25 cellular contexts compared by ENCODE assay signal in the genomic region with DNA sequence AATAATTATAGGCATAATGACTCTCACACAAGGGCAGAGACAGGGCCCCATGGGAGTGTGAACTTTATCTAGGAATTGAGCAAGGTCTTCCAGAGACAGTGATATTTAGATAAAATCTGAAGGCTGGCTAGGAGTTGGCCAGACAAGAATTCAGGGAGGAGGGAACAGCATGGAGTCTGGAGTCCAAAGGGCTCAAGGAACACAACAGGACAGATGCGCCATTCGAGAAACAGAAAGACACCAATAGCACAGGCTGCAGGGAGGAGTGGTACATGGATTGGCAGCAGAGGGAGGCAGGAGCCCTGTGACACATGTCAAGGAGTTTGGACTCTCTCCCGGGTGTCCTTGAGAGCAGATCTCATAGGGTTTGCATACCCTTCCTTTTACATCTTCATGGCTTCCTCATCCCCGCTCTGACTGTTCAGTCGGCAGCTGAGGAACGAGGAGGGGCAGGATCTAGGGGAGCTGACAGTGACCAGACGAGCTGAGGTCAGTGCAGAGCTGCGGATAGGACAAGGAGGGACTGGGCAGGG.
A peak's percentile ranks its signal among the peaks of the same experiment; 100 is the strongest.
DNase-seq lines count a peak whose midpoint lies in the region; ATAC-seq, FAIRE-seq and TF ChIP-seq lines count a peak whose summit lies in the region.
"Had no signal": no experiment of that assay in that cellular context is flagged by ENCODE, and none has a peak within 500 bp of the region (broad histone marks: within the 10 kb centered on the region; RNA-seq: fewer than 3 reads in every experiment).

No MANE protein-coding gene starts in this region.

- TF ChIP-seq EP300 in HepG2 (IDR thresholded peaks at IDR 0.05; ENCODE audit: low read depth in 2 of 2, low read length in 2 of 2) = peak in 1 of 2 experiments; percentile 6; a peak in 1 of 4 replicates
- TF ChIP-seq EP300 in HepG2 (CRISPR knock-in tag; IDR thresholded peaks at IDR 0.05; ENCODE audit: borderline replicate concordance) = no peak

- intact Hi-C loops in cardiac septum (cut with DNase I) (no loop called here), left ventricle myocardium inferior (cut with micrococcal nuclease) (no loop called here), HepG2 (cut with micrococcal nuclease; ENCODE audit: unreplicated experiment) (no loop called here)

- peaks cover 77% of the 10 kb centered on the region for H3K27me3 ChIP-seq in left ventricle myocardium inferior (ENCODE audit: low read depth)
- no peaks in the 10 kb centered on the region for H3K27me3 ChIP-seq in Peyer's patch
- no peaks in the 10 kb centered on the region for H3K27me3 ChIP-seq in HepG2 (ENCODE audit: control insufficient read depth in 1 of 2, insufficient read depth in 2 of 2, low read length in 2 of 2)
- H3K27me3 ChIP-seq: BLaER1 treated with 17β-estradiol and CSF1 and Interleukin-3, amounts not matched to agents 10 nM and 100 nM had no signal

- H3K36me3 Mint-ChIP-seq in activated T-cell treated with anti-CD3 and anti-CD28 coated beads, Interleukin-2, amount 50 U/mL, for 4 hours (ENCODE audit: insufficient read depth) = no peaks in the 10 kb centered on the region
- H3K36me3 Mint-ChIP-seq: T-cell had no signal

- peak; percentile 21 for FAIRE-seq in HepG2 (lab: Jason Lieb, UNC)
- FAIRE-seq: A204.1, G401.6, H54, RCC 7860 had no signal

- CTCF ChIA-PET in HepG2 (lab: Yijun Ruan, JAX; ENCODE audit: low intra/inter-chr PET ratio, low total read pairs) = no interaction called here

- no peak overlapping the region for H3K27ac ChIP-seq in left ventricle myocardium inferior (replicated peaks)
- peak overlapping the region in 2 of 4 donors; percentile 55 to 79 for H3K27ac ChIP-seq in Peyer's patch
- no peak overlapping the region for H3K27ac ChIP-seq in HepG2 (ENCODE audit: extremely low read length, insufficient read depth, low read length)
- H3K27ac ChIP-seq: BLaER1 treated with 17β-estradiol and CSF1 and Interleukin-3, amounts not matched to agents 10 nM and 100 nM had no signal

- H3K9me3 ChIP-seq in left ventricle myocardium inferior (replicated peaks) = no peaks in the 10 kb centered on the region
- H3K9me3 ChIP-seq in Peyer's patch = no peaks in the 10 kb centered on the region
- no peaks in the 10 kb centered on the region for H3K9me3 ChIP-seq in HepG2 (ENCODE audit: low read length)

- peaks cover 5% of the 10 kb centered on the region for H3K4me1 ChIP-seq in left ventricle myocardium inferior
- H3K4me1 ChIP-seq in Peyer's patch = peaks cover 0 to 15% (median 0%) of the 10 kb centered on the region in 4 donors
- H3K4me1 ChIP-seq in HepG2 (ENCODE audit: insufficient read depth, low read length) = peaks cover 40% of the 10 kb centered on the region

- no peak overlapping the region for H3K4me3 Mint-ChIP-seq in activated T-cell treated with anti-CD3 and anti-CD28 coated beads, Interleukin-2, amount 50 U/mL, for 4 hours
- H3K4me3 Mint-ChIP-seq: CD4-positive, alpha-beta T cell; T-cell had no signal

- peak overlapping the region; percentile 86 for H3K4me2 ChIP-seq in HepG2 (ENCODE audit: low read depth, low read length)
- H3K4me2 ChIP-seq: BLaER1 treated with 17β-estradiol and CSF1 and Interleukin-3, amounts not matched to agents 10 nM and 100 nM had no signal

- 1% methylated on average over 4 of the region's 8 CpGs for WGBS in HepG2 (ENCODE audit: low lambda C conversion rate)

- no TSS peak for BruUV-seq in HepG2 (replicated peaks; lab: Mats Ljungman, UMichigan)

- no peak overlapping the region for H3K4me3 ChIP-seq in left ventricle myocardium inferior
- H3K4me3 ChIP-seq in Peyer's patch = no peak overlapping the region
- H3K4me3 ChIP-seq in HepG2 (replicated peaks in 1 of 3; ENCODE audit: insufficient read depth in 1 of 3, low read depth in 2 of 3, low read length in 3 of 3) = peak overlapping the region in 2 of 3 experiments; percentile 2 to 7; a peak in 2 of 6 replicates
- H3K4me3 ChIP-seq: BLaER1 treated with 17β-estradiol and CSF1 and Interleukin-3, amounts not matched to agents 10 nM and 100 nM had no signal

- POLR2A ChIA-PET in HepG2 (lab: Yijun Ruan, JAX) = interaction anchor here (1.9 to 2.4 kb wide), 4 partner anchors 11 to 161 kb away, joined by 6 to 26 read pairs (median 16); a partner anchor contains a TSS

- H4K20me1 ChIP-seq in HepG2 (ENCODE audit: insufficient read depth, low read length) = no peaks in the 10 kb centered on the region
- H4K20me1 ChIP-seq: BLaER1 treated with 17β-estradiol and CSF1 and Interleukin-3, amounts not matched to agents 10 nM and 100 nM had no signal

- no peak for TF ChIP-seq CTCF in left ventricle myocardium inferior (IDR thresholded peaks at IDR 0.05; ENCODE audit: borderline replicate concordance)
- TF ChIP-seq CTCF in Peyer's patch (IDR thresholded peaks at IDR 0.05) = no peak
- TF ChIP-seq CTCF in HepG2 (CRISPR knock-in tag; IDR thresholded peaks at IDR 0.05) = 0 out of 2 replicates have a peak, but pooled peaks have one; percentile 6

- TF ChIP-seq POLR2A in Peyer's patch (IDR thresholded peaks at IDR 0.05) (no peak), HepG2 (IDR thresholded peaks at IDR 0.05; ENCODE audit: insufficient read depth in 1 of 2, low read depth in 2 of 2, low read length in 2 of 2) (no peak)

- in situ Hi-C loops in HepG2 (cut with HindIII; ENCODE audit: extremely low pct_ligation_motif_present, low pct_unique_long_range_greater_than_20kb) = no loop called here

- H3K36me3 ChIP-seq in left ventricle myocardium inferior = no peaks in the 10 kb centered on the region
- H3K36me3 ChIP-seq in Peyer's patch = no peaks in the 10 kb centered on the region
- H3K36me3 ChIP-seq in HepG2 (replicated peaks in 1 of 2; ENCODE audit: control insufficient read depth in 1 of 2, insufficient read depth in 2 of 2, low read length in 2 of 2) = no peaks in the 10 kb centered on the region
- H3K36me3 ChIP-seq: BLaER1 treated with 17β-estradiol and CSF1 and Interleukin-3, amounts not matched to agents 10 nM and 100 nM had no signal

- H3K9ac ChIP-seq in HepG2 (ENCODE audit: insufficient read depth, low read depth, low read length) = no peak overlapping the region
- H3K9ac ChIP-seq: BLaER1 treated with 17β-estradiol and CSF1 and Interleukin-3, amounts not matched to agents 10 nM and 100 nM had no signal

- H3K27me3 Mint-ChIP-seq in activated T-cell treated with anti-CD3 and anti-CD28 coated beads, Interleukin-2, amount 50 U/mL, for 4 hours (ENCODE audit: low read depth) = peaks cover 36% of the 10 kb centered on the region

- peak overlapping the region; percentile 24 for H2AFZ ChIP-seq in HepG2 (ENCODE audit: low read length)

- H3K4me1 Mint-ChIP-seq in activated T-cell treated with anti-CD3 and anti-CD28 coated beads, Interleukin-2, amount 50 U/mL, for 4 hours (ENCODE audit: low read depth) = no peaks in the 10 kb centered on the region
- H3K4me1 Mint-ChIP-seq: T-cell had no signal

- DNase-seq in cardiac septum (ENCODE audit: low spot score) (peak; percentile 35), left ventricle myocardium inferior (no peak), Peyer's patch (peak in 2 of 3 donors; percentile 62 to 78), HepG2 (ENCODE audit: low spot score) (peak; percentile 14), dermis blood vessel endothelial cell (no peak), NCI-H2081 treated with DMSO at 0.1 percent for 48 hours (lab: John Stamatoyannopoulos, UW) (no peak)
- no peak for DNase-seq in activated T-cell treated with anti-CD3 and anti-CD28 coated beads, Interleukin-2, amount 50 U/mL, for 4 hours
- DNase-seq: AML-193; CD4-positive, alpha-beta T cell; DMS53; KBM-7; MV-4-11; NCI-H1105; NCI-H1436 treated with DMSO at 0.1 percent for 48 hours; NCI-H2029 treated with DMSO at 0.1 percent for 48 hours; NCI-H345; NCI-H524 treated with DMSO at 0.1 percent for 48 hours; OCI-M1; SIG-M5; T-cell had no signal

- TF ChIP-seq RAD21 in HepG2 (CRISPR knock-in tag; IDR thresholded peaks at IDR 0.05) = no peak

- peak; percentile 15; the same call in 2 of the 3 replicates for ATAC-seq in HepG2
- no peak for ATAC-seq in activated T-cell treated with anti-CD3 and anti-CD28 coated beads, Interleukin-2, amount 50 U/mL, for 4 hours
- ATAC-seq: T-cell had no signal

- no peaks in the 10 kb centered on the region for H3K9me3 Mint-ChIP-seq in activated T-cell treated with anti-CD3 and anti-CD28 coated beads, Interleukin-2, amount 50 U/mL, for 4 hours
- H3K9me3 Mint-ChIP-seq: CD4-positive, alpha-beta T cell; T-cell had no signal

- H3K79me2 ChIP-seq in HepG2 (ENCODE audit: insufficient read depth, low read length) = no peaks in the 10 kb centered on the region

TF ChIP-seq in HepG2, 621 proteins besides CTCF, POLR2A, EP300 and RAD21 (continues in another document):
- TF ChIP-seq BCL6 (CRISPR knock-in tag; IDR thresholded peaks at IDR 0.05) = 0 out of 2 replicates have a peak, but pooled peaks have one; percentile 6
- no peak for TF ChIP-seq MAFK (conservative IDR thresholded peaks at IDR 0.05 in 1 of 2, IDR thresholded peaks at IDR 0.05 in 1 of 2; ENCODE audit: low read length in 2 of 2)
- TF ChIP-seq TBX2 (CRISPR knock-in tag; IDR thresholded peaks at IDR 0.05; ENCODE audit: borderline replicate concordance) = peak; percentile 51
- TF ChIP-seq HNF4G (IDR thresholded peaks at IDR 0.05; ENCODE audit: borderline replicate concordance, low read depth, low read length) = 0 out of 2 replicates have a peak, but pooled peaks have one; percentile 45
- no peak for TF ChIP-seq HNF4G (CRISPR knock-in tag; IDR thresholded peaks at IDR 0.05; ENCODE audit: borderline replicate concordance, low read depth)
- TF ChIP-seq ZNF251 (CRISPR knock-in tag; IDR thresholded peaks at IDR 0.05) = 0 out of 2 replicates have a peak, but pooled peaks have one; percentile 34
- TF ChIP-seq, protein P1, sequence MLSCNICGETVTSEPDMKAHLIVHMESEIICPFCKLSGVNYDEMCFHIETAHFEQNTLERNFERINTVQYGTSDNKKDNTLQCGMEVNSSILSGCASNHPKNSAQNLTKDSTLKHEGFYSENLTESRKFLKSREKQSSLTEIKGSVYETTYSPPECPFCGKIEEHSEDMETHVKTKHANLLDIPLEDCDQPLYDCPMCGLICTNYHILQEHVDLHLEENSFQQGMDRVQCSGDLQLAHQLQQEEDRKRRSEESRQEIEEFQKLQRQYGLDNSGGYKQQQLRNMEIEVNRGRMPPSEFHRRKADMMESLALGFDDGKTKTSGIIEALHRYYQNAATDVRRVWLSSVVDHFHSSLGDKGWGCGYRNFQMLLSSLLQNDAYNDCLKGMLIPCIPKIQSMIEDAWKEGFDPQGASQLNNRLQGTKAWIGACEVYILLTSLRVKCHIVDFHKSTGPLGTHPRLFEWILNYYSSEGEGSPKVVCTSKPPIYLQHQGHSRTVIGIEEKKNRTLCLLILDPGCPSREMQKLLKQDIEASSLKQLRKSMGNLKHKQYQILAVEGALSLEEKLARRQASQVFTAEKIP (CRISPR knock-in tag; IDR thresholded peaks at IDR 0.05; ENCODE audit: borderline replicate concordance) = no peak
- no peak for TF ChIP-seq ZNF12 (CRISPR knock-in tag; IDR thresholded peaks at IDR 0.05)
- TF ChIP-seq KDM6A (CRISPR knock-in tag; IDR thresholded peaks at IDR 0.05; ENCODE audit: low read depth) = no peak
- no peak for TF ChIP-seq ZNF549 (CRISPR knock-in tag; IDR thresholded peaks at IDR 0.05)
- TF ChIP-seq MTA3 (CRISPR knock-in tag; IDR thresholded peaks at IDR 0.05) = no peak
- peak; percentile 33; the same call in 1 of the 2 replicates for TF ChIP-seq DPF2 (CRISPR knock-in tag; IDR thresholded peaks at IDR 0.05; ENCODE audit: borderline replicate concordance, low read depth)
- TF ChIP-seq KDM1A (CRISPR knock-in tag; IDR thresholded peaks at IDR 0.05) = no peak

Comparison
In these comparisons a context has a peak if more than half of its experiments do, and no peak if none do; other contexts are left out.
1. DNase-seq: peak in cardiac septum (single experiment), Peyer's patch (2 of 3) and HepG2 (single experiment); none in left ventricle myocardium inferior (single experiment), activated T-cell treated with anti-CD3 and anti-CD28 coated beads, Interleukin-2, amount 50 U/mL, for 4 hours (single experiment), dermis blood vessel endothelial cell (single experiment) and NCI-H2081 treated with DMSO at 0.1 percent for 48 hours (single experiment).
2. H3K4me3 ChIP-seq: peak in HepG2 (2 of 3); none in left ventricle myocardium inferior (single experiment) and Peyer's patch (0 of 4).